9 cellular contexts compared by ENCODE assay signal in the genomic region with DNA sequence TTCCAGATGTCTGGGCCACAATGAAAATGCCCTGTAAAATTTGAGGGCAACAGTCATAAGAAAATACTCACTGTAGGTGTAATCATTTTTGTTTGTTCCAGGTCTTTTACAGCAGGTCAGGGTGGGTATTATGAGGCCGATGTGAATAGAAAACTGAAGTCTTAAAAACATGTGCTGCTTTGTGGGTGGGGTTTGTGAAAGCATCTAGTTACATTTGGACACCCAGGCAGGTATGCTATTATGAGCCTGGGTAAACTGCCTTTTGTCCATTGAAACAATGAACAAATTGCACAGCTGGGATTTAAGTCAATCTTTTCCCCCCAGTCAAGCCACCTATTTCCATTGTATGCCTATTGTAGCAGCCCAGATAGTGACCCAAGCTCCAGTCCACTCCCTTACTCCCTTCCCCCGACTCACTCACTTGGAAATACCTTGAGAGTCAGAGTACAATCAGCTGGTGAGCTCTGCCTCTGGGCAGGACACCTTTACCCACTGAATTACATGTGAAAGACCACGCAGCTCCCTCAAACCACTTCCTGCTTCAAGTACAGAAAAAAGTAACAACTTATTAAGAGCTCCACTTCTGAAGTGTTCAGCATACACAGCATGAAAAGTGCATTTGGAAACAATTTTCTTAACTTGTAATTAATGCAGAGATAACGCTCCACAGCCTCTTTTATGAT. TPM values are rescaled to one million over a fixed set of nuclear protein-coding genes. Genes with fewer than 3 reads are reported as not detected.
DNase-seq lines count a peak whose midpoint lies in the region; ATAC-seq and TF ChIP-seq lines count a peak whose summit lies in the region.
"Had no signal": no experiment of that assay in that cellular context is flagged by ENCODE, and none has a peak within 500 bp of the region (broad histone marks: within the 10 kb centered on the region; RNA-seq: fewer than 3 reads in every experiment).

No MANE protein-coding gene starts in this region.

- 19 to 24% (median 21%) methylated on average over 4 of the region's 4 CpGs for WGBS in spleen, 5 donors

- peak; percentile 63 for ATAC-seq in GM21390 (IDR thresholded peaks at IDR 0.05; ENCODE audit: unreplicated experiment)
- peak; percentile 59 for ATAC-seq in HG03571 (IDR thresholded peaks at IDR 0.05; ENCODE audit: unreplicated experiment)
- ATAC-seq: A549 had no signal

- DNase-seq in NCI-H2081 (lab: John Stamatoyannopoulos, UW): peak; percentile 17 to 59
- DNase-seq in NCI-H2081 treated with DMSO at 0.1 percent for 48 hours (lab: John Stamatoyannopoulos, UW): no peak
- DNase-seq in dorsolateral prefrontal cortex: no peak
- no peak for DNase-seq in spleen
- DNase-seq in mesothelial cell of epicardium (ENCODE audit: low spot score in 2 of 2, unreplicated experiment in 2 of 2): no peak
- no peak for DNase-seq in SKM-1 (lab: John Stamatoyannopoulos, UW; ENCODE audit: unreplicated experiment)

- no peaks in the 10 kb centered on the region for H3K27me3 Mint-ChIP-seq in mesothelial cell of epicardium (ENCODE audit: low read depth)

- no peak for TF ChIP-seq POLR2A in spleen (IDR thresholded peaks at IDR 0.05)

- peaks cover 4% of the 10 kb centered on the region for H3K9me3 Mint-ChIP-seq in mesothelial cell of epicardium

- H3K4me3 Mint-ChIP-seq in mesothelial cell of epicardium: no peak overlapping the region

- intact Hi-C loops in dorsolateral prefrontal cortex (cut with DNase I): no loop called here
- intact Hi-C loops in spleen (cut with DNase I; ENCODE audit: low total_unique reads): no loop called here

- peaks cover 38% of the 10 kb centered on the region for H3K4me1 Mint-ChIP-seq in mesothelial cell of epicardium

- H3K36me3 ChIP-seq in spleen: no peaks in the 10 kb centered on the region

- no peak overlapping the region for H3K27ac Mint-ChIP-seq in mesothelial cell of epicardium

- TF ChIP-seq CTCF in dorsolateral prefrontal cortex (IDR thresholded peaks at IDR 0.05 in 54 of 56, conservative IDR thresholded peaks at IDR 0.05 in 2 of 56; ENCODE audit: low read depth in 1 of 56, partially characterized antibody in 56 of 56) (no peak), spleen (IDR thresholded peaks at IDR 0.05 in 8 of 11, conservative IDR thresholded peaks at IDR 0.05 in 3 of 11) (no peak), mesothelial cell of epicardium (IDR thresholded peaks at IDR 0.05; ENCODE audit: unreplicated experiment) (no peak)

- peaks cover 5% of the 10 kb centered on the region for H3K36me3 Mint-ChIP-seq in mesothelial cell of epicardium

- H3K4me3 ChIP-seq in dorsolateral prefrontal cortex (peak overlapping the region in 51 of 59 donors; percentile 4 to 61 (median 41)), spleen (peak overlapping the region in 6 of 8 donors; percentile 6 to 55 (median 25))
- H3K4me3 ChIP-seq: A549 had no signal

- no peaks in the 10 kb centered on the region for H3K9me3 ChIP-seq in spleen
- H3K9me3 ChIP-seq: A549 had no signal

- peaks cover 22 to 41% (median 35%) of the 10 kb centered on the region in 6 donors for H3K4me1 ChIP-seq in spleen

- H3K27me3 ChIP-seq in dorsolateral prefrontal cortex (peaks cover 0 to 44% (median 3%) of the 10 kb centered on the region in 45 donors), spleen (replicated peaks in 1 of 7) (no peaks in the 10 kb centered on the region)

- H3K27ac ChIP-seq in dorsolateral prefrontal cortex (peak overlapping the region in 2 of 59 donors; percentile 8 to 36), spleen (peak overlapping the region; percentile 42 to 81 (median 58))
- H3K27ac ChIP-seq: A549 had no signal

RNA-seq across cellular contexts. Expression of gene IGF1, which starts 1.8 kb away (rescaled TPM):
- 10 to 100 TPM in 4 of 120 experiments, 1 to 10 TPM in 115, under 1 TPM in 1; 0.76 to 18.7 (median 4.0) TPM for total RNA-seq in dorsolateral prefrontal cortex
- 10 to 100 TPM in 6 of 7 donors, 1 to 10 TPM in 1; 8.7 to 19.7 (median 11.5) TPM for total RNA-seq in spleen
- polyA plus RNA-seq in spleen: 1 to 10 TPM; 1.5 to 5.6 (median 4.2) TPM
- 62.2 to 76.8 TPM (median 66.9 TPM) in 3 replicates for total RNA-seq in mesothelial cell of epicardium

Comparison
In these comparisons a context has a peak if more than half of its experiments do, and no peak if none do; other contexts are left out.
1. DNase-seq: peak in NCI-H2081 (2 of 2); none in NCI-H2081 treated with DMSO at 0.1 percent for 48 hours (single experiment), dorsolateral prefrontal cortex (0 of 10), spleen (single experiment), mesothelial cell of epicardium (0 of 2) and SKM-1 (single experiment).